ENCODE assay signal across 15 cellular contexts in genomic region chr16:84312783-84313382, GRCh38. TPM values are rescaled to one million over a fixed set of nuclear protein-coding genes. Genes with fewer than 3 reads are reported as not detected.
A peak's percentile ranks its signal among the peaks of the same experiment; 100 is the strongest.
DNase-seq lines count a peak whose midpoint lies in the region; ATAC-seq, FAIRE-seq and TF ChIP-seq lines count a peak whose summit lies in the region.
"Had no signal": no experiment of that assay in that cellular context is flagged by ENCODE, and none has a peak within 500 bp of the region (broad histone marks: within the 10 kb centered on the region; RNA-seq: fewer than 3 reads in every experiment).

No MANE protein-coding gene starts in this region.

- H3K4me1 ChIP-seq in pancreas: no peaks in the 10 kb centered on the region
- H3K4me1 ChIP-seq in uterus: no peaks in the 10 kb centered on the region
- H3K4me1 ChIP-seq: body of pancreas, right lobe of liver had no signal

- 4 to 8% methylated on average over 53 to 55 of the region's 55 CpGs for WGBS in pancreas, 2 donors

- H3K9me3 ChIP-seq in pancreas: no peaks in the 10 kb centered on the region
- no peaks in the 10 kb centered on the region for H3K9me3 ChIP-seq in uterus
- no peaks in the 10 kb centered on the region for H3K9me3 ChIP-seq in WERI-Rb-1 (ENCODE audit: severe bottlenecking)
- H3K9me3 ChIP-seq: right lobe of liver had no signal

- DNase-seq in ELF-1 (ENCODE audit: low read depth, low spot score): peak; percentile 79
- peak; percentile 95 for DNase-seq in NCI-H2171 treated with DMSO at 0.1 percent for 48 hours (lab: John Stamatoyannopoulos, UW)
- DNase-seq in pancreas: peak in 1 of 6 donors; percentile 39
- no peak for DNase-seq in uterus
- no peak for DNase-seq in medulla oblongata (ENCODE audit: extremely low spot score)
- DNase-seq in activated T-cell treated with anti-CD3 and anti-CD28 coated beads, Interleukin-2, amount 50 U/mL, for 4 hours: no peak
- no peak for DNase-seq in WERI-Rb-1
- DNase-seq: activated T-cell treated with anti-CD3 and anti-CD28 coated beads, Interleukin-2, amount 50 U/mL, for 72 hours had no signal

- TF ChIP-seq POLR2A in uterus (IDR thresholded peaks at IDR 0.05): no peak

- H3K27ac ChIP-seq in pancreas: no peak overlapping the region
- H3K27ac ChIP-seq in uterus: no peak overlapping the region
- no peak overlapping the region for H3K27ac ChIP-seq in WERI-Rb-1
- H3K27ac ChIP-seq: body of pancreas, right lobe of liver had no signal

- H3K27me3 Mint-ChIP-seq in activated T-cell treated with anti-CD3 and anti-CD28 coated beads, Interleukin-2, amount 50 U/mL, for 4 hours (ENCODE audit: low read depth): peaks cover 41% of the 10 kb centered on the region

- H3K4me1 Mint-ChIP-seq in activated T-cell treated with anti-CD3 and anti-CD28 coated beads, Interleukin-2, amount 50 U/mL, for 4 hours (ENCODE audit: low read depth): no peaks in the 10 kb centered on the region

- no peak overlapping the region for H3K4me3 Mint-ChIP-seq in activated T-cell treated with anti-CD3 and anti-CD28 coated beads, Interleukin-2, amount 50 U/mL, for 4 hours
- H3K4me3 Mint-ChIP-seq: activated T-cell treated with anti-CD3 and anti-CD28 coated beads, Interleukin-2, amount 50 U/mL, for 72 hours had no signal

- intact Hi-C loops in pancreas (cut with DNase I) (no loop called here), uterus (cut with DNase I; ENCODE audit: low total_unique reads) (no loop called here)

- TF ChIP-seq CTCF in pancreas (IDR thresholded peaks at IDR 0.05): no peak
- no peak for TF ChIP-seq CTCF in uterus (IDR thresholded peaks at IDR 0.05)
- TF ChIP-seq CTCF in WERI-Rb-1 (IDR thresholded peaks at IDR 0.05; ENCODE audit: low read depth, low read length): no peak

- H3K36me3 ChIP-seq in pancreas (no peaks in the 10 kb centered on the region), uterus (no peaks in the 10 kb centered on the region), WERI-Rb-1 (no peaks in the 10 kb centered on the region)
- H3K36me3 ChIP-seq: right lobe of liver had no signal

- no peak for FAIRE-seq in pancreas (lab: Jason Lieb, UNC)
- FAIRE-seq: GM18507 had no signal

- no peaks in the 10 kb centered on the region for H3K36me3 Mint-ChIP-seq in activated T-cell treated with anti-CD3 and anti-CD28 coated beads, Interleukin-2, amount 50 U/mL, for 4 hours (ENCODE audit: insufficient read depth)

- H3K27me3 ChIP-seq in pancreas (peaks cover 0 to 5% (median 0%) of the 10 kb centered on the region in 4 donors), uterus (no peaks in the 10 kb centered on the region), WERI-Rb-1 (ENCODE audit: insufficient read depth, low read depth, severe bottlenecking) (no peaks in the 10 kb centered on the region)
- H3K27me3 ChIP-seq: right lobe of liver had no signal

- ATAC-seq in esophagus mucosa (peak; percentile 65), pancreas (peak in 3 of 4 donors; percentile 58 to 79 (median 67))
- ATAC-seq in activated T-cell treated with anti-CD3 and anti-CD28 coated beads, Interleukin-2, amount 50 U/mL, for 4 hours: no peak
- ATAC-seq: activated T-cell treated with anti-CD3 and anti-CD28 coated beads, Interleukin-2, amount 50 U/mL, for 72 hours; body of pancreas had no signal

- H3K9me3 Mint-ChIP-seq in activated T-cell treated with anti-CD3 and anti-CD28 coated beads, Interleukin-2, amount 50 U/mL, for 4 hours: no peaks in the 10 kb centered on the region

- H3K4me3 ChIP-seq in pancreas (no peak overlapping the region), uterus (no peak overlapping the region), WERI-Rb-1 (ENCODE audit: low read depth, low read length) (no peak overlapping the region)
- H3K4me3 ChIP-seq: body of pancreas, right lobe of liver had no signal

RNA-seq across cellular contexts. Expression of gene WFDC1, which starts 18.2 kb away (rescaled TPM):
- total RNA-seq in esophagus mucosa (1.1 TPM), pancreas (under 1 TPM in 4 of 6 donors, not detected in 2; 0.09 to 0.43 (median 0.27) TPM), uterus (10 to 100 TPM in 1 of 4 donors, 1 to 10 TPM in 2, under 1 TPM in 1; 0.77 to 13.3 (median 5.7) TPM)
- 1 to 10 TPM; 1.4 to 2.6 TPM for polyA plus RNA-seq in pancreas
- total RNA-seq in activated T-cell treated with anti-CD3 and anti-CD28 coated beads, Interleukin-2, amount 50 U/mL, for 4 hours: not detected
- total RNA-seq: activated T-cell treated with anti-CD3 and anti-CD28 coated beads, Interleukin-2, amount 50 U/mL, for 72 hours; lung microvascular endothelial cell; RPMI7951 had no signal

RNA-seq across cellular contexts. Expression of gene ATP2C2, which starts 55.5 kb away (rescaled TPM):
- total RNA-seq in esophagus mucosa: 6.9 TPM
- total RNA-seq in pancreas: 1 to 10 TPM in 3 of 6 donors, under 1 TPM in 3; 0.47 to 6.3 (median 1.8) TPM
- 1 to 10 TPM; 1.7 to 2.8 TPM for polyA plus RNA-seq in pancreas
- total RNA-seq in uterus: 1 to 10 TPM in 1 of 4 donors, under 1 TPM in 3; 0.51 to 1.8 (median 0.84) TPM
- total RNA-seq in activated T-cell treated with anti-CD3 and anti-CD28 coated beads, Interleukin-2, amount 50 U/mL, for 4 hours: not detected
- total RNA-seq: fibroblast of lung, RPMI7951 had no signal
- polyA plus RNA-seq: fibroblast of lung had no signal

Comparison
In these comparisons a context has a peak if more than half of its experiments do, and no peak if none do; other contexts are left out.
1. DNase-seq: peak in ELF-1 (single experiment) and NCI-H2171 treated with DMSO at 0.1 percent for 48 hours (single experiment); none in uterus (0 of 2), medulla oblongata (single experiment), activated T-cell treated with anti-CD3 and anti-CD28 coated beads, Interleukin-2, amount 50 U/mL, for 4 hours (single experiment) and WERI-Rb-1 (single experiment).
2. ATAC-seq: peak in esophagus mucosa (single experiment) and pancreas (3 of 4); none in activated T-cell treated with anti-CD3 and anti-CD28 coated beads, Interleukin-2, amount 50 U/mL, for 4 hours (0 of 2).